In the genomic region with DNA sequence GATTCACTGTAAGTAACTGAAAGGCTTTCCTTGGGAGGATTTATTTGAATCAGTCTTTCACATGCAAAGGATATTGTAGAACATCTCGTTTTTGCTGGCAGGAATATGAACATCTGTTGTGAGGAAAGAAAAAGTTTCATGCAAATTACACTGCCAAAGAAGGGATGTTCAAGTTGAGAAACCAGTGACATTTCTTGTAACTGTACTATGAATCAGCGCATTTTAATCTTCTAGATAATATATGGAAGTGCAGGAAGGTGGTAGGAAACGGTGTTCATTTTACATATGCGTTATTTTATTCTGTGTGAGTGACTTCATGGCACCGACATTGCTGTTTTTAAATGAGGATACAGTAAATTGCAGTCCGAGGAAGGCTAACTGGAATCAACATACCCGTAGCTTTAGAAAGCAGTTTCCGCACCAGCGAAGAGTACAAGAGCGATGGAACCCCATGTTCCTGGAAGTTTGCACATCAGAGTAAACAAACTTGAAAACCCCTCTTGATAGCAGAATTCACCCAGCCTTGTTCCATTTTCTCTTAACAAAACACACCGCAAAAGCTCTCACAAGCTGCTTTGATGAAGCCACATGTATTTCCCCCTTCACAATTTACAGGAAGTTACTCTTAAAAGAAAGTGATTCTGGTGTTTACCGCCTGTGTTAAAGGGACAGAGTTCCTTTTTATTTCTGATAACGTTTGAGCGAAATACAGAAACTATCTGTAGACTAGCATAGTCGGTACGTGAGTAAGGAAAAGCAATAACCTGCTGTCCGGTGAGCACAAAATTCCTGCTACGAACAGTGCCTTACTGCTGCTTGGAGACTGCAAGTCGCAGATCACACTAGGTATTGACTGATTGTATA, we compare ENCODE assay signal across 2 cellular contexts.
TF ChIP-seq lines count a peak whose summit lies in the region.

No MANE protein-coding gene starts in this region.

TF ChIP-seq in A549, 52 proteins besides CTCF, POLR2A, EP300 and RAD21:
- TF ChIP-seq, protein P1, sequence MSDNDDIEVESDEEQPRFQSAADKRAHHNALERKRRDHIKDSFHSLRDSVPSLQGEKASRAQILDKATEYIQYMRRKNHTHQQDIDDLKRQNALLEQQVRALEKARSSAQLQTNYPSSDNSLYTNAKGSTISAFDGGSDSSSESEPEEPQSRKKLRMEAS (IDR thresholded peaks at IDR 0.05): peak; percentile 50; the same call in 1 of the 2 replicates
- TF ChIP-seq HMGXB4 (CRISPR knock-in tag; IDR thresholded peaks at IDR 0.05; ENCODE audit: borderline replicate concordance): no peak

TF ChIP-seq in GM12878, 131 proteins besides CTCF, POLR2A, EP300 and RAD21 (continues in another document):
- TF ChIP-seq CUX1 (IDR thresholded peaks at IDR 0.05; ENCODE audit: insufficient replicate concordance, low read depth, low read length): peak; percentile 24
- peak; percentile 43; the same call in 1 of the 2 replicates for TF ChIP-seq RAD51 (IDR thresholded peaks at IDR 0.05)
- TF ChIP-seq NR2F1 (conservative IDR thresholded peaks at IDR 0.05): no peak
- no peak for TF ChIP-seq KLF5 (IDR thresholded peaks at IDR 0.05; ENCODE audit: partially characterized antibody)
- TF ChIP-seq EED (IDR thresholded peaks at IDR 0.05; ENCODE audit: low read depth): peak; percentile 70; the same call in 1 of the 2 replicates
- peak; percentile 98 for TF ChIP-seq STAT3 (IDR thresholded peaks at IDR 0.05; ENCODE audit: low read depth, low read length)
- peak; percentile 73 for TF ChIP-seq RELB (IDR thresholded peaks at IDR 0.05; ENCODE audit: low read depth)
- TF ChIP-seq, protein P2, sequence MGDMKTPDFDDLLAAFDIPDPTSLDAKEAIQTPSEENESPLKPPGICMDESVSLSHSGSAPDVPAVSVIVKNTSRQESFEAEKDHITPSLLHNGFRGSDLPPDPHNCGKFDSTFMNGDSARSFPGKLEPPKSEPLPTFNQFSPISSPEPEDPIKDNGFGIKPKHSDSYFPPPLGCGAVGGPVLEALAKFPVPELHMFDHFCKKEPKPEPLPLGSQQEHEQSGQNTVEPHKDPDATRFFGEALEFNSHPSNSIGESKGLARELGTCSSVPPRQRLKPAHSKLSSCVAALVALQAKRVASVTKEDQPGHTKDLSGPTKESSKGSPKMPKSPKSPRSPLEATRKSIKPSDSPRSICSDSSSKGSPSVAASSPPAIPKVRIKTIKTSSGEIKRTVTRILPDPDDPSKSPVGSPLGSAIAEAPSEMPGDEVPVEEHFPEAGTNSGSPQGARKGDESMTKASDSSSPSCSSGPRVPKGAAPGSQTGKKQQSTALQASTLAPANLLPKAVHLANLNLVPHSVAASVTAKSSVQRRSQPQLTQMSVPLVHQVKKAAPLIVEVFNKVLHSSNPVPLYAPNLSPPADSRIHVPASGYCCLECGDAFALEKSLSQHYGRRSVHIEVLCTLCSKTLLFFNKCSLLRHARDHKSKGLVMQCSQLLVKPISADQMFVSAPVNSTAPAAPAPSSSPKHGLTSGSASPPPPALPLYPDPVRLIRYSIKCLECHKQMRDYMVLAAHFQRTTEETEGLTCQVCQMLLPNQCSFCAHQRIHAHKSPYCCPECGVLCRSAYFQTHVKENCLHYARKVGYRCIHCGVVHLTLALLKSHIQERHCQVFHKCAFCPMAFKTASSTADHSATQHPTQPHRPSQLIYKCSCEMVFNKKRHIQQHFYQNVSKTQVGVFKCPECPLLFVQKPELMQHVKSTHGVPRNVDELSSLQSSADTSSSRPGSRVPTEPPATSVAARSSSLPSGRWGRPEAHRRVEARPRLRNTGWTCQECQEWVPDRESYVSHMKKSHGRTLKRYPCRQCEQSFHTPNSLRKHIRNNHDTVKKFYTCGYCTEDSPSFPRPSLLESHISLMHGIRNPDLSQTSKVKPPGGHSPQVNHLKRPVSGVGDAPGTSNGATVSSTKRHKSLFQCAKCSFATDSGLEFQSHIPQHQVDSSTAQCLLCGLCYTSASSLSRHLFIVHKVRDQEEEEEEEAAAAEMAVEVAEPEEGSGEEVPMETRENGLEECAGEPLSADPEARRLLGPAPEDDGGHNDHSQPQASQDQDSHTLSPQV (IDR thresholded peaks at IDR 0.05): no peak
- 0 out of 2 replicates have a peak, but pooled peaks have one; percentile 18 for TF ChIP-seq BCL11A (IDR thresholded peaks at IDR 0.05; ENCODE audit: low read depth, low read length)
- 0 out of 2 replicates have a peak, but pooled peaks have one; percentile 28 for TF ChIP-seq NKRF (conservative IDR thresholded peaks at IDR 0.05)
- peak; percentile 81 for TF ChIP-seq MTA3 (IDR thresholded peaks at IDR 0.05; ENCODE audit: borderline replicate concordance, low read length)
- no peak; the same call in 1 of the 2 replicates for TF ChIP-seq SMC3 (IDR thresholded peaks at IDR 0.05; ENCODE audit: borderline replicate concordance, low read length)
- TF ChIP-seq MTA2 (IDR thresholded peaks at IDR 0.05; ENCODE audit: low read depth): peak; percentile 73
- peak; percentile 98 for TF ChIP-seq RUNX3 (IDR thresholded peaks at IDR 0.05; ENCODE audit: low read length)
- peak; percentile 80; the same call in 1 of the 2 replicates for TF ChIP-seq ZBED1 (IDR thresholded peaks at IDR 0.05; ENCODE audit: borderline replicate concordance)
- 0 out of 2 replicates have a peak, but pooled peaks have one; percentile 53 for TF ChIP-seq GABPA (IDR thresholded peaks at IDR 0.05; ENCODE audit: low read depth)
- TF ChIP-seq ZNF217 (IDR thresholded peaks at IDR 0.05): peak; percentile 75; the same call in 1 of the 2 replicates
- TF ChIP-seq POLR2AphosphoS5 (IDR thresholded peaks at IDR 0.05; ENCODE audit: low read length): no peak
- TF ChIP-seq ATF7 (IDR thresholded peaks at IDR 0.05; ENCODE audit: low read depth): peak; percentile 54
- peak; percentile 45; the same call in 1 of the 2 replicates for TF ChIP-seq SPI1 (IDR thresholded peaks at IDR 0.05; ENCODE audit: borderline replicate concordance, insufficient read depth, low read depth, low read length)
- peak; percentile 58 for TF ChIP-seq MEF2B (IDR thresholded peaks at IDR 0.05; ENCODE audit: partially characterized antibody, poor library complexity, severe bottlenecking)
- TF ChIP-seq IRF4 (IDR thresholded peaks at IDR 0.05; ENCODE audit: low read depth, low read length): 0 out of 2 replicates have a peak, but pooled peaks have one; percentile 9
- TF ChIP-seq, protein P3, sequence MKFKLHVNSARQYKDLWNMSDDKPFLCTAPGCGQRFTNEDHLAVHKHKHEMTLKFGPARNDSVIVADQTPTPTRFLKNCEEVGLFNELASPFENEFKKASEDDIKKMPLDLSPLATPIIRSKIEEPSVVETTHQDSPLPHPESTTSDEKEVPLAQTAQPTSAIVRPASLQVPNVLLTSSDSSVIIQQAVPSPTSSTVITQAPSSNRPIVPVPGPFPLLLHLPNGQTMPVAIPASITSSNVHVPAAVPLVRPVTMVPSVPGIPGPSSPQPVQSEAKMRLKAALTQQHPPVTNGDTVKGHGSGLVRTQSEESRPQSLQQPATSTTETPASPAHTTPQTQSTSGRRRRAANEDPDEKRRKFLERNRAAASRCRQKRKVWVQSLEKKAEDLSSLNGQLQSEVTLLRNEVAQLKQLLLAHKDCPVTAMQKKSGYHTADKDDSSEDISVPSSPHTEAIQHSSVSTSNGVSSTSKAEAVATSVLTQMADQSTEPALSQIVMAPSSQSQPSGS (IDR thresholded peaks at IDR 0.05; ENCODE audit: low read length): peak; percentile 76; the same call in 1 of the 2 replicates
- TF ChIP-seq PAX5 (IDR thresholded peaks at IDR 0.05; ENCODE audit: borderline replicate concordance, low read depth, low read length): peak; percentile 76; the same call in 1 of the 2 replicates
- TF ChIP-seq CREM (IDR thresholded peaks at IDR 0.05; ENCODE audit: low read depth): peak; percentile 65; the same call in 1 of the 2 replicates
- 0 out of 2 replicates have a peak, but pooled peaks have one; percentile 23 for TF ChIP-seq SMARCA5 (IDR thresholded peaks at IDR 0.05)
- TF ChIP-seq, protein P4, sequence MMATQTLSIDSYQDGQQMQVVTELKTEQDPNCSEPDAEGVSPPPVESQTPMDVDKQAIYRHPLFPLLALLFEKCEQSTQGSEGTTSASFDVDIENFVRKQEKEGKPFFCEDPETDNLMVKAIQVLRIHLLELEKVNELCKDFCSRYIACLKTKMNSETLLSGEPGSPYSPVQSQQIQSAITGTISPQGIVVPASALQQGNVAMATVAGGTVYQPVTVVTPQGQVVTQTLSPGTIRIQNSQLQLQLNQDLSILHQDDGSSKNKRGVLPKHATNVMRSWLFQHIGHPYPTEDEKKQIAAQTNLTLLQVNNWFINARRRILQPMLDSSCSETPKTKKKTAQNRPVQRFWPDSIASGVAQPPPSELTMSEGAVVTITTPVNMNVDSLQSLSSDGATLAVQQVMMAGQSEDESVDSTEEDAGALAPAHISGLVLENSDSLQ (IDR thresholded peaks at IDR 0.05): 0 out of 2 replicates have a peak, but pooled peaks have one; percentile 4
- peak; percentile 86; the same call in 1 of the 2 replicates for TF ChIP-seq TBL1XR1 (IDR thresholded peaks at IDR 0.05; ENCODE audit: low read depth, low read length)
- TF ChIP-seq, protein P5, sequence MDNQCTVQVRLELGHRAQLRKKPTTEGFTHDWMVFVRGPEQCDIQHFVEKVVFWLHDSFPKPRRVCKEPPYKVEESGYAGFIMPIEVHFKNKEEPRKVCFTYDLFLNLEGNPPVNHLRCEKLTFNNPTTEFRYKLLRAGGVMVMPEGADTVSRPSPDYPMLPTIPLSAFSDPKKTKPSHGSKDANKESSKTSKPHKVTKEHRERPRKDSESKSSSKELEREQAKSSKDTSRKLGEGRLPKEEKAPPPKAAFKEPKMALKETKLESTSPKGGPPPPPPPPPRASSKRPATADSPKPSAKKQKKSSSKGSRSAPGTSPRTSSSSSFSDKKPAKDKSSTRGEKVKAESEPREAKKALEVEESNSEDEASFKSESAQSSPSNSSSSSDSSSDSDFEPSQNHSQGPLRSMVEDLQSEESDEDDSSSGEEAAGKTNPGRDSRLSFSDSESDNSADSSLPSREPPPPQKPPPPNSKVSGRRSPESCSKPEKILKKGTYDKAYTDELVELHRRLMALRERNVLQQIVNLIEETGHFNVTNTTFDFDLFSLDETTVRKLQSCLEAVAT (IDR thresholded peaks at IDR 0.05): 0 out of 2 replicates have a peak, but pooled peaks have one; percentile 60
- TF ChIP-seq, protein P6, sequence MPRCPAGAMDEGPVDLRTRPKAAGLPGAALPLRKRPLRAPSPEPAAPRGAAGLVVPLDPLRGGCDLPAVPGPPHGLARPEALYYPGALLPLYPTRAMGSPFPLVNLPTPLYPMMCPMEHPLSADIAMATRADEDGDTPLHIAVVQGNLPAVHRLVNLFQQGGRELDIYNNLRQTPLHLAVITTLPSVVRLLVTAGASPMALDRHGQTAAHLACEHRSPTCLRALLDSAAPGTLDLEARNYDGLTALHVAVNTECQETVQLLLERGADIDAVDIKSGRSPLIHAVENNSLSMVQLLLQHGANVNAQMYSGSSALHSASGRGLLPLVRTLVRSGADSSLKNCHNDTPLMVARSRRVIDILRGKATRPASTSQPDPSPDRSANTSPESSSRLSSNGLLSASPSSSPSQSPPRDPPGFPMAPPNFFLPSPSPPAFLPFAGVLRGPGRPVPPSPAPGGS (IDR thresholded peaks at IDR 0.05; ENCODE audit: borderline replicate concordance, insufficient read depth, low read depth, low read length, poor library complexity, severe bottlenecking): no peak
